In genomic region chr12:1439687-1440086, GRCh38 we compare ENCODE assay signal across 17 cellular contexts.
DNase-seq lines count a peak whose midpoint lies in the region; TF ChIP-seq lines count a peak whose summit lies in the region.
"Had no signal": no experiment of that assay in that cellular context is flagged by ENCODE, and none has a peak within 500 bp of the region (broad histone marks: within the 10 kb centered on the region; RNA-seq: fewer than 3 reads in every experiment).

No MANE protein-coding gene starts in this region.

- no peaks in the 10 kb centered on the region for H3K36me3 ChIP-seq in tibial nerve
- H3K36me3 ChIP-seq: BE2C had no signal

- H3K4me3 ChIP-seq in tibial nerve = no peak overlapping the region
- H3K4me3 ChIP-seq: A549 had no signal

- intact Hi-C loops in head of caudate nucleus (cut with DNase I) = no loop called here

- no peak for TF ChIP-seq EP300 in tibial nerve (IDR thresholded peaks at IDR 0.05)

- DNase-seq in HEK293T (ENCODE audit: extremely low spot score) = no peak
- peak; percentile 95 for DNase-seq in OCI-M1 (lab: John Stamatoyannopoulos, UW)
- no peak for DNase-seq in head of caudate nucleus
- no peak for DNase-seq in tibial nerve (ENCODE audit: low spot score in 2 of 2)
- DNase-seq in GM20000 (ENCODE audit: low spot score) = no peak
- DNase-seq: BE2C; CD4-positive, alpha-beta memory T cell; COR-L47; DMS153; DMS79 treated with DMSO at 0.1 percent for 48 hours; EL; GDM1; HCEC 1CT had no signal

- POLR2A ChIA-PET in HEK293T (lab: Yijun Ruan, JAX) = no interaction called here

- no peaks in the 10 kb centered on the region for H3K9me3 ChIP-seq in tibial nerve
- H3K9me3 ChIP-seq: A549, BE2C had no signal

- H3K27me3 ChIP-seq in tibial nerve = no peaks in the 10 kb centered on the region
- H3K27me3 ChIP-seq: BE2C had no signal

- H3K27ac ChIP-seq in VCaP (peak overlapping the region; percentile 53), tibial nerve (no peak overlapping the region)
- H3K27ac ChIP-seq: A549, C4-2B, HL-60 had no signal

- peaks cover 0 to 28% (median 3%) of the 10 kb centered on the region in 4 donors for H3K4me1 ChIP-seq in tibial nerve
- H3K4me1 ChIP-seq: A549, BE2C had no signal

- no peak for TF ChIP-seq POLR2A in tibial nerve (IDR thresholded peaks at IDR 0.05)

- CTCF ChIA-PET in HEK293T (lab: Yijun Ruan, JAX) = no interaction called here

- 84 to 87% methylated on average over 3 of the region's 3 CpGs for WGBS in tibial nerve, 2 donors

- TF ChIP-seq CTCF in VCaP (conservative IDR thresholded peaks at IDR 0.05) (no peak), tibial nerve (IDR thresholded peaks at IDR 0.05) (no peak), GM20000 (IDR thresholded peaks at IDR 0.05; ENCODE audit: extremely low read depth, missing control alignments) (no peak)

TF ChIP-seq in HEK293T, 16 proteins besides CTCF, POLR2A, EP300 and RAD21:
- no peak for TF ChIP-seq HDGF (IDR thresholded peaks at IDR 0.05; ENCODE audit: borderline replicate concordance)
- TF ChIP-seq NFRKB (IDR thresholded peaks at IDR 0.05) = no peak
- TF ChIP-seq PKNOX1 (IDR thresholded peaks at IDR 0.05) = 0 out of 2 replicates have a peak, but pooled peaks have one; percentile 4
- TF ChIP-seq SP1 (IDR thresholded peaks at IDR 0.05) = no peak
- TF ChIP-seq ARNT (IDR thresholded peaks at IDR 0.05) = no peak
- TF ChIP-seq FOXA1 (IDR thresholded peaks at IDR 0.05) = no peak
- TF ChIP-seq L3MBTL2 (conservative IDR thresholded peaks at IDR 0.05) = no peak
- TF ChIP-seq FOXK2 (IDR thresholded peaks at IDR 0.05) = no peak
